Comparison of ENCODE assay signal across 15 cellular contexts in the genomic region with DNA sequence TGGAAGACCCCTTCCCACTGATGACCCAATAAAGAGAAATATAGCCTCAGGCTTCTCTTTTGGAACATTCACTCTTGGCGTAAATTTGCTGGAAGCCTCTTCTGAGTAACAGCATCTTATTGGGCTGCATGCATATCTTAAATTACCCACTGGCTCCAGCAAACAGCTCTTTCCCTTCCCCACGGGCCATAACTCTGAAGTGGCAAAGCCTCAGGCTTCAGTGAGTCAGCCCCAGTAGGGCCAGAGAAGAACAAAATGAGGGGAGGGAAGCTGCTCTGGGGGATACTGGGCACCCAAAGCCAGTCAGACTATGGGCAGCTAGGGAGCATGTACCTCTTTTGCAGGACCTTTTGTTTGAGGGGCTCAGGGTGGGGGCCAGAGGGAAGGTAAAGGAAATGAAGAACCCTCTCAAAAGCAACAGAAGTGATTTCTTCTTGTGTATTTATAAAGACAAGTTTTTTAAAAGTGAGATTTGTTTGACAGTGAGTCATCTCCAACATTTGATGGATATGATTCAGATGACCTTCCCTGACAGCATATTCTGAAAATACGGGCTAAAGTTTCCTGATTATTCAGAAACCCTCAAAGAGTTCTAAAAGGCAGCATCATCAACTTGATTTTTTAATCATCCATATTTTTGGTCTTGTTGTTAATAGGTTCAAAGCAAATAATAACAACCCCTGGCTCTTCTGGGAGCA.
DNase-seq lines count a peak whose midpoint lies in the region; ATAC-seq, FAIRE-seq and TF ChIP-seq lines count a peak whose summit lies in the region.
"Had no signal": no experiment of that assay in that cellular context is flagged by ENCODE, and none has a peak within 500 bp of the region (broad histone marks: within the 10 kb centered on the region; RNA-seq: fewer than 3 reads in every experiment).

No MANE protein-coding gene starts in this region.

- POLR2A ChIA-PET in PC-9 (lab: Charles Lee; ENCODE audit: unreplicated experiment) (no interaction called here), endothelial cell of umbilical vein (lab: Charles Lee) (no interaction called here)

- CTCF ChIA-PET in PC-9 (lab: Charles Lee) = no interaction called here
- CTCF ChIA-PET in endothelial cell of umbilical vein (lab: Charles Lee) = interaction anchor here (1.1 kb wide), 1 partner anchor 8 kb away, joined by 3 read pairs; no protein-coding TSS in a partner anchor

- BruUV-seq in PC-9 (replicated peaks; lab: Mats Ljungman, UMichigan) (no TSS peak), endothelial cell of umbilical vein (replicated peaks; lab: Mats Ljungman, UMichigan) (no TSS peak)

- no peak for ATAC-seq in heart left ventricle
- ATAC-seq in stimulated activated effector memory CD8-positive, alpha-beta T cell treated with anti-CD3 and anti-CD28 coated beads, Interleukin-12 subunit alpha, Interleukin-12 subunit beta, amount 100 ng/mL, for 72 hours = no peak
- ATAC-seq: left lung had no signal

- no peaks in the 10 kb centered on the region for H3K9me2 ChIP-seq in PC-9 (ENCODE audit: insufficient read depth)

- peaks cover 9% of the 10 kb centered on the region for H3K9me3 Mint-ChIP-seq in stimulated activated effector memory CD8-positive, alpha-beta T cell treated with anti-CD3 and anti-CD28 coated beads, Interleukin-12 subunit alpha, Interleukin-12 subunit beta, amount 100 ng/mL, for 72 hours
- H3K9me3 Mint-ChIP-seq: activated CD4-positive, alpha-beta memory T cell treated with anti-CD3 and anti-CD28 coated beads for 36 hours; activated T-helper 2 cell treated with anti-CD3 and anti-CD28 coated beads, Interferon-gamma antibody, Interleukin-2, Interleukin-4, amounts not matched to agents 10 μg/mL and 5 μg/mL and 100 μg/mL, durations not matched to agents 14 hours and 24 hours and 36 hours had no signal

- H2AFZ ChIP-seq in PC-9 (peak overlapping the region; percentile 56; the same call in 1 of the 2 replicates), endothelial cell of umbilical vein (ENCODE audit: low read depth, low read length) (peak overlapping the region; percentile 17)

- dilution Hi-C loops in endothelial cell of umbilical vein (cut with MboI; ENCODE audit: extremely low pct_ligation_motif_present, low sequenced_read_pairs) = no loop called here

- H4K20me1 ChIP-seq in PC-9 (ENCODE audit: insufficient read depth) (no peaks in the 10 kb centered on the region), endothelial cell of umbilical vein (replicated peaks; ENCODE audit: control insufficient read depth, extremely low read depth, insufficient read depth, low read length) (no peaks in the 10 kb centered on the region)

- H3K9me1 ChIP-seq in endothelial cell of umbilical vein (replicated peaks; ENCODE audit: control insufficient read depth, extremely low read depth, insufficient read depth, low read length) = no peaks in the 10 kb centered on the region

- TF ChIP-seq POLR2A in endothelial cell of umbilical vein (IDR thresholded peaks at IDR 0.05; ENCODE audit: low read depth, low read length) (no peak), heart left ventricle (IDR thresholded peaks at IDR 0.05) (no peak)

- H3K4me3 Mint-ChIP-seq in stimulated activated effector memory CD8-positive, alpha-beta T cell treated with anti-CD3 and anti-CD28 coated beads, Interleukin-12 subunit alpha, Interleukin-12 subunit beta, amount 100 ng/mL, for 72 hours = no peak overlapping the region
- H3K4me3 Mint-ChIP-seq: activated CD4-positive, alpha-beta memory T cell treated with anti-CD3 and anti-CD28 coated beads for 36 hours; naive B cell had no signal

- no peak overlapping the region for H3K27ac Mint-ChIP-seq in stimulated activated effector memory CD8-positive, alpha-beta T cell treated with anti-CD3 and anti-CD28 coated beads, Interleukin-12 subunit alpha, Interleukin-12 subunit beta, amount 100 ng/mL, for 72 hours
- H3K27ac Mint-ChIP-seq: activated CD4-positive, alpha-beta memory T cell treated with anti-CD3 and anti-CD28 coated beads for 36 hours; activated T-helper 2 cell treated with anti-CD3 and anti-CD28 coated beads, Interferon-gamma antibody, Interleukin-2, Interleukin-4, amounts not matched to agents 10 μg/mL and 5 μg/mL and 100 μg/mL, durations not matched to agents 14 hours and 24 hours and 36 hours; naive B cell had no signal

- H3K27ac ChIP-seq in PC-9 (no peak overlapping the region), endothelial cell of umbilical vein (ENCODE audit: insufficient read depth, low read depth, low read length) (no peak overlapping the region), heart left ventricle (no peak overlapping the region), small intestine (ENCODE audit: low read depth in 1 of 2, low read length in 1 of 2) (no peak overlapping the region)
- H3K27ac ChIP-seq: left lung, transverse colon had no signal

- H3K9me3 ChIP-seq in PC-9 (ENCODE audit: insufficient read depth, low read depth) = no peaks in the 10 kb centered on the region; the same call in 1 of the 2 replicates
- no peaks in the 10 kb centered on the region for H3K9me3 ChIP-seq in endothelial cell of umbilical vein (replicated peaks; ENCODE audit: control insufficient read depth, insufficient read depth, low read length)
- peaks cover 0 to 7% (median 0%) of the 10 kb centered on the region in 12 donors for H3K9me3 ChIP-seq in heart left ventricle
- no peaks in the 10 kb centered on the region for H3K9me3 ChIP-seq in small intestine (ENCODE audit: control insufficient read depth, low read depth)
- H3K9me3 ChIP-seq: left lung, transverse colon had no signal

- H3K4me1 ChIP-seq in PC-9 (replicated peaks; ENCODE audit: insufficient read depth) (peaks cover 34% of the 10 kb centered on the region), endothelial cell of umbilical vein (ENCODE audit: control insufficient read depth, extremely low read depth, insufficient read depth, low read length) (peaks cover 10% of the 10 kb centered on the region), heart left ventricle (no peaks in the 10 kb centered on the region), small intestine (ENCODE audit: control insufficient read depth in 2 of 2, insufficient read depth in 1 of 2, low read depth in 1 of 2, low read length in 1 of 2) (no peaks in the 10 kb centered on the region)
- H3K4me1 ChIP-seq: left lung, transverse colon had no signal

- H3K27me3 ChIP-seq in PC-9 (ENCODE audit: insufficient read depth, low read depth) (no peaks in the 10 kb centered on the region), endothelial cell of umbilical vein (ENCODE audit: control insufficient read depth in 2 of 2, insufficient read depth in 2 of 2, low read length in 2 of 2) (no peaks in the 10 kb centered on the region), heart left ventricle (peaks cover 0 to 4% (median 0%) of the 10 kb centered on the region in 9 donors), small intestine (ENCODE audit: control insufficient read depth in 2 of 2, insufficient read depth in 2 of 2, low read length in 2 of 2) (peaks cover 0 to 2% of the 10 kb centered on the region in 2 donors)
- H3K27me3 ChIP-seq: left lung, transverse colon had no signal

- H3K4me2 ChIP-seq in PC-9 = peak overlapping the region; percentile 43
- peak overlapping the region; percentile 35 for H3K4me2 ChIP-seq in endothelial cell of umbilical vein (ENCODE audit: insufficient read depth, low read length)

- no peaks in the 10 kb centered on the region for H3K36me3 Mint-ChIP-seq in stimulated activated effector memory CD8-positive, alpha-beta T cell treated with anti-CD3 and anti-CD28 coated beads, Interleukin-12 subunit alpha, Interleukin-12 subunit beta, amount 100 ng/mL, for 72 hours
- H3K36me3 Mint-ChIP-seq: activated CD4-positive, alpha-beta memory T cell treated with anti-CD3 and anti-CD28 coated beads for 36 hours; naive B cell had no signal

- intact Hi-C loops in PC-9 (cut with micrococcal nuclease; ENCODE audit: unreplicated experiment) = no loop called here
- intact Hi-C loops in endothelial cell of umbilical vein (cut with micrococcal nuclease) = no loop called here
- intact Hi-C loops in heart left ventricle (cut with DNase I) = no loop called here

- 78 to 83% (median 80%) methylated on average over 3 of the region's 3 CpGs for WGBS in heart left ventricle, 4 donors
- 71 to 76% (median 73%) methylated on average over 3 of the region's 3 CpGs for WGBS in small intestine, 3 donors

- no peak overlapping the region for H3K9ac ChIP-seq in endothelial cell of umbilical vein (replicated peaks; ENCODE audit: extremely low read depth, insufficient read depth, low read length)

- DNase-seq in GM03348 (ENCODE audit: low spot score) (peak; percentile 45), PC-9 (peak in 1 of 2 experiments; percentile 43), endothelial cell of umbilical vein (ENCODE audit: low read depth, low spot score) (peak; percentile 31), renal cortical epithelial cell (ENCODE audit: low read depth) (peak; percentile 66), heart left ventricle (no peak), small intestine (no peak)
- DNase-seq in activated CD4-positive, alpha-beta T cell treated with anti-CD3 and anti-CD28 coated beads, Interleukin-2, amount 50 U/mL, for 1 hour = no peak
- no peak for DNase-seq in stimulated activated effector memory CD8-positive, alpha-beta T cell treated with anti-CD3 and anti-CD28 coated beads, Interleukin-12 subunit alpha, Interleukin-12 subunit beta, amount 100 ng/mL, for 72 hours (ENCODE audit: low spot score in 2 of 2)
- DNase-seq: activated CD4-positive, alpha-beta memory T cell treated with anti-CD3 and anti-CD28 coated beads for 36 hours; effector CD4-positive, alpha-beta T cell; left lung; naive B cell; SHP77; transverse colon had no signal

- H3F3A ChIP-seq in PC-9 (ENCODE audit: insufficient read depth, low read depth) = peaks cover 19% of the 10 kb centered on the region

- H3K4me3 ChIP-seq in PC-9 (no peak overlapping the region), endothelial cell of umbilical vein (replicated peaks in 1 of 3; ENCODE audit: insufficient read depth in 1 of 3, low read depth in 1 of 3, low read length in 3 of 3) (no peak overlapping the region), heart left ventricle (no peak overlapping the region), small intestine (ENCODE audit: low read depth in 1 of 2, low read length in 2 of 2) (no peak overlapping the region)
- H3K4me3 ChIP-seq: left lung, transverse colon had no signal

- H3K79me2 ChIP-seq in PC-9 (ENCODE audit: low read depth) (no peaks in the 10 kb centered on the region), endothelial cell of umbilical vein (ENCODE audit: control insufficient read depth, insufficient read depth, low read length) (no peaks in the 10 kb centered on the region)

- peak; percentile 43 for FAIRE-seq in endothelial cell of umbilical vein (lab: Jason Lieb, UNC)
- no peak for FAIRE-seq in small intestine (lab: Jason Lieb, UNC)

- no peaks in the 10 kb centered on the region for H3K36me3 ChIP-seq in PC-9 (ENCODE audit: low read depth)
- H3K36me3 ChIP-seq in endothelial cell of umbilical vein (ENCODE audit: control insufficient read depth in 2 of 2, extremely low read depth in 1 of 2, insufficient read depth in 2 of 2, low read length in 2 of 2) = no peaks in the 10 kb centered on the region
- H3K36me3 ChIP-seq in heart left ventricle = no peaks in the 10 kb centered on the region
- H3K36me3 ChIP-seq in small intestine (ENCODE audit: control insufficient read depth in 2 of 2, insufficient read depth in 2 of 2, low read length in 2 of 2) = no peaks in the 10 kb centered on the region
- H3K36me3 ChIP-seq: left lung, transverse colon had no signal

- H3K4me1 Mint-ChIP-seq in stimulated activated effector memory CD8-positive, alpha-beta T cell treated with anti-CD3 and anti-CD28 coated beads, Interleukin-12 subunit alpha, Interleukin-12 subunit beta, amount 100 ng/mL, for 72 hours = no peaks in the 10 kb centered on the region
- H3K4me1 Mint-ChIP-seq: naive B cell had no signal

- no peak for TF ChIP-seq CTCF in PC-9 (conservative IDR thresholded peaks at IDR 0.05)
- no peak for TF ChIP-seq CTCF in endothelial cell of umbilical vein (IDR thresholded peaks at IDR 0.05; ENCODE audit: extremely low read depth in 1 of 2, insufficient read depth in 1 of 2, low read depth in 1 of 2, low read length in 2 of 2)
- TF ChIP-seq CTCF in heart left ventricle (IDR thresholded peaks at IDR 0.05) = no peak

Comparison
In these comparisons a context has a peak if more than half of its experiments do, and no peak if none do; other contexts are left out.
1. DNase-seq: peak in GM03348 (single experiment), endothelial cell of umbilical vein (single experiment) and renal cortical epithelial cell (single experiment); none in heart left ventricle (0 of 5), activated CD4-positive, alpha-beta T cell treated with anti-CD3 and anti-CD28 coated beads, Interleukin-2, amount 50 U/mL, for 1 hour (single experiment), stimulated activated effector memory CD8-positive, alpha-beta T cell treated with anti-CD3 and anti-CD28 coated beads, Interleukin-12 subunit alpha, Interleukin-12 subunit beta, amount 100 ng/mL, for 72 hours (0 of 2) and small intestine (single experiment).